ENCODE assay signal across 14 cellular contexts in genomic region chr2:240655931-240656886, GRCh38. TPM values are rescaled to one million over a fixed set of nuclear protein-coding genes. Genes with fewer than 3 reads are reported as not detected.
DNase-seq lines count a peak whose midpoint lies in the region; ATAC-seq, FAIRE-seq and TF ChIP-seq lines count a peak whose summit lies in the region.
"Had no signal": no experiment of that assay in that cellular context is flagged by ENCODE, and none has a peak within 500 bp of the region (broad histone marks: within the 10 kb centered on the region; RNA-seq: fewer than 3 reads in every experiment).

No MANE protein-coding gene starts in this region.

- H3K79me2 ChIP-seq in H1 (ENCODE audit: control insufficient read depth in 1 of 2, insufficient read depth in 2 of 2, low read length in 2 of 2), result no peaks in the 10 kb centered on the region

- TF ChIP-seq EP300 in H1 (IDR thresholded peaks at IDR 0.05; ENCODE audit: borderline replicate concordance in 1 of 2, low read depth in 2 of 2, low read length in 2 of 2), result no peak

- H3K4me2 ChIP-seq in H1 (ENCODE audit: insufficient read depth in 1 of 2, low read depth in 2 of 2, low read length in 2 of 2), result no peak overlapping the region

- H3K18ac ChIP-seq in H1 (ENCODE audit: extremely low read depth, low read length), result no peak overlapping the region

- no peak overlapping the region for H3K9ac ChIP-seq in H1 (replicated peaks in 1 of 4; ENCODE audit: extremely low read depth in 1 of 4, low read depth in 3 of 4, low read length in 3 of 4)

- no peak overlapping the region for H3K4me3 Mint-ChIP-seq in activated T-cell treated with anti-CD3 and anti-CD28 coated beads, Interleukin-2, amount 50 U/mL, for 4 hours

- no peaks in the 10 kb centered on the region for H3K23me2 ChIP-seq in H1 (ENCODE audit: low read depth, low read length)

- no peaks in the 10 kb centered on the region for H3K9me3 Mint-ChIP-seq in activated T-cell treated with anti-CD3 and anti-CD28 coated beads, Interleukin-2, amount 50 U/mL, for 4 hours

- peaks cover 9% of the 10 kb centered on the region for H3K4me1 Mint-ChIP-seq in activated T-cell treated with anti-CD3 and anti-CD28 coated beads, Interleukin-2, amount 50 U/mL, for 4 hours (ENCODE audit: low read depth)

- no peaks in the 10 kb centered on the region for H3K79me1 ChIP-seq in H1 (ENCODE audit: low read depth, low read length)

- no peak overlapping the region for H3K23ac ChIP-seq in H1 (ENCODE audit: insufficient read length)

- H3K36me3 ChIP-seq in H1 (ENCODE audit: control insufficient read depth in 2 of 4, insufficient read depth in 4 of 4, low read length in 3 of 4) (no peaks in the 10 kb centered on the region), upper lobe of right lung (no peaks in the 10 kb centered on the region)
- H3K36me3 ChIP-seq: thyroid gland had no signal

- DNase-seq in activated T-cell treated with anti-CD3 and anti-CD28 coated beads, Interleukin-2, amount 50 U/mL, for 4 hours, result no peak
- no peak for DNase-seq in activated T-cell treated with anti-CD3 and anti-CD28 coated beads for 4 hours
- peak; percentile 47 for DNase-seq in KBM-7
- no peak for DNase-seq in H1 (ENCODE audit: low read depth in 1 of 2, low spot score in 2 of 2)
- no peak for DNase-seq in upper lobe of right lung
- DNase-seq in ACHN, result no peak
- DNase-seq: activated naive CD4-positive, alpha-beta T cell treated with Interleukin-2 at 50 U/mL for 16 hours; NCI-H2081 treated with DMSO at 0.1 percent for 48 hours; thyroid gland had no signal

- H2BK15ac ChIP-seq in H1 (ENCODE audit: low read length), result no peak overlapping the region

- no peak overlapping the region for H2AK5ac ChIP-seq in H1 (ENCODE audit: low read depth, low read length)

- in situ Hi-C loops in KBM-7 (cut with MboI; ENCODE audit: low pct_unique_long_range_greater_than_20kb, low sequenced_read_pairs), result no loop called here
- in situ Hi-C loops in ACHN (cut with HindIII; ENCODE audit: low pct_ligation_motif_present, low pct_unique_long_range_greater_than_20kb, low sequenced_read_pairs), result no loop called here

- CTCF ChIA-PET in H1 (lab: Charles Lee; ENCODE audit: partially characterized antibody), result interaction anchor here (0.7 to 1.1 kb wide), 2 partner anchors 9 to 161 kb away, joined by 3 to 4 read pairs; no protein-coding TSS in a partner anchor

- TF ChIP-seq CTCF in H1 (IDR thresholded peaks at IDR 0.05; ENCODE audit: control extremely low read depth in 1 of 3, insufficient read depth in 1 of 3, low read depth in 1 of 3, low read length in 3 of 3), result peak in 1 of 3 experiments; percentile 12; a peak in 1 of 4 replicates
- no peak for TF ChIP-seq CTCF in upper lobe of right lung (IDR thresholded peaks at IDR 0.05)

- H3K27me3 Mint-ChIP-seq in activated T-cell treated with anti-CD3 and anti-CD28 coated beads, Interleukin-2, amount 50 U/mL, for 4 hours (ENCODE audit: low read depth), result peaks cover 28% of the 10 kb centered on the region

- H3K4ac ChIP-seq in H1 (replicated peaks; ENCODE audit: insufficient read length, low read depth, low read length), result no peak overlapping the region

- POLR2A ChIA-PET in H1 (lab: Charles Lee; ENCODE audit: partially characterized antibody), result interaction anchor here (1.2 kb wide), 1 partner anchor 69 kb away, joined by 4 read pairs; the partner anchor contains the start of gene CAPN10

- H3K4me3 ChIP-seq in H1 (ENCODE audit: extremely low read depth in 1 of 4, insufficient read depth in 2 of 4, low read depth in 3 of 4, low read length in 4 of 4) (no peak overlapping the region), upper lobe of right lung (no peak overlapping the region)
- H3K4me3 ChIP-seq: thyroid gland had no signal

- TF ChIP-seq RAD21 in H1 (IDR thresholded peaks at IDR 0.05 in 1 of 2, conservative IDR thresholded peaks at IDR 0.05 in 1 of 2; ENCODE audit: low read depth in 2 of 2, low read length in 2 of 2), result no peak

- peak overlapping the region; percentile 78; the same call in 1 of the 2 replicates for H2AFZ ChIP-seq in H1 (ENCODE audit: low read length)

- H3K27me3 ChIP-seq in H1 (replicated peaks in 1 of 4; ENCODE audit: control insufficient read depth in 3 of 4, extremely low read depth in 1 of 4, insufficient read depth in 3 of 4, low read length in 3 of 4) (no peaks in the 10 kb centered on the region), upper lobe of right lung (no peaks in the 10 kb centered on the region)
- H3K27me3 ChIP-seq: thyroid gland had no signal

- H3K14ac ChIP-seq in H1 (ENCODE audit: insufficient read length), result no peak overlapping the region

- no peak overlapping the region for H4K8ac ChIP-seq in H1 (ENCODE audit: extremely low read depth, insufficient read depth, low read length)

- peak overlapping the region; percentile 87 for H2BK120ac ChIP-seq in H1 (replicated peaks; ENCODE audit: low read depth, low read length)

- no peak for FAIRE-seq in H1 (lab: Jason Lieb, UNC)

- H3K56ac ChIP-seq in H1 (replicated peaks; ENCODE audit: insufficient read length, low read depth, low read length), result no peak overlapping the region

- H2BK12ac ChIP-seq in H1 (ENCODE audit: low read depth, low read length), result no peak overlapping the region

- H4K91ac ChIP-seq in H1 (replicated peaks; ENCODE audit: insufficient read length, low read length), result no peak overlapping the region

- intact Hi-C loops in upper lobe of right lung (cut with DNase I), result no loop called here

- 90% methylated on average over 9 of the region's 10 CpGs; no CpG with 5 or more reads in 1 of the 2 experiments for WGBS in H1 (ENCODE audit: extremely low coverage in 1 of 2, insufficient coverage in 1 of 2, insufficient read length in 1 of 2, insufficient replicate concordance in 2 of 2, low coverage in 1 of 2, low lambda C conversion rate in 2 of 2, missing lambda C conversion rate in 1 of 2), 2 experiments

- no peaks in the 10 kb centered on the region for H4K20me1 ChIP-seq in H1 (replicated peaks in 1 of 2; ENCODE audit: control insufficient read depth in 1 of 2, insufficient read depth in 2 of 2, low read length in 2 of 2)

- peak; percentile 38 to 51 for ATAC-seq in activated T-cell treated with anti-CD3 and anti-CD28 coated beads, Interleukin-2, amount 50 U/mL, for 4 hours
- ATAC-seq in upper lobe of right lung (peak; percentile 66), HG02885 (IDR thresholded peaks at IDR 0.05; ENCODE audit: poor library complexity, unreplicated experiment) (no peak), HG03457 (IDR thresholded peaks at IDR 0.05; ENCODE audit: unreplicated experiment) (no peak)

- TF ChIP-seq POLR2A in H1 (IDR thresholded peaks at IDR 0.05; ENCODE audit: control extremely low read depth in 1 of 2, low read depth in 2 of 2, low read length in 2 of 2), result no peak

- H2BK20ac ChIP-seq in H1 (ENCODE audit: low read length), result no peak overlapping the region

- no peaks in the 10 kb centered on the region for H3K36me3 Mint-ChIP-seq in activated T-cell treated with anti-CD3 and anti-CD28 coated beads, Interleukin-2, amount 50 U/mL, for 4 hours (ENCODE audit: insufficient read depth)

- H3K4me1 ChIP-seq in H1 (replicated peaks in 1 of 4; ENCODE audit: control insufficient read depth in 3 of 4, insufficient read depth in 4 of 4, low read length in 3 of 4) (no peaks in the 10 kb centered on the region), upper lobe of right lung (peaks cover 4% of the 10 kb centered on the region)
- H3K4me1 ChIP-seq: thyroid gland had no signal

- no peaks in the 10 kb centered on the region for H3K9me3 ChIP-seq in H1 (ENCODE audit: insufficient read depth in 2 of 2, low read depth in 1 of 2, low read length in 1 of 2)
- no peaks in the 10 kb centered on the region for H3K9me3 ChIP-seq in upper lobe of right lung
- H3K9me3 ChIP-seq: thyroid gland had no signal

- H4K5ac ChIP-seq in H1 (ENCODE audit: insufficient read length, low read depth, low read length), result no peak overlapping the region

- H3K27ac ChIP-seq in H1 (ENCODE audit: low read depth, low read length), result no peak overlapping the region
- no peak overlapping the region for H3K27ac ChIP-seq in upper lobe of right lung
- H3K27ac ChIP-seq: C4-2B, epithelial cell of prostate, thyroid gland had no signal

- no peak overlapping the region for H2BK5ac ChIP-seq in H1 (ENCODE audit: low read depth, low read length)

RNA-seq across cellular contexts. Expression of gene AQP12B, which starts 26.5 kb away (rescaled TPM):
- total RNA-seq in activated T-cell treated with anti-CD3 and anti-CD28 coated beads, Interleukin-2, amount 50 U/mL, for 4 hours, result not detected
- total RNA-seq in H1 (2021; fragmentation: NEBNext Ultra II Directional; extraction: Animal tissue kit (Norgen Biotek cat#: 25700)), result not detected in 2 replicates
- polyA plus RNA-seq in H1 (2011; rRNA removed), result not detected in 2 replicates
- not detected for polyA plus RNA-seq in H1 (2011; cell fraction: cytosol; rRNA removed)
- polyA plus RNA-seq in H1 (2011; cell fraction: nucleus; rRNA removed), result not detected
- polyA plus RNA-seq in H1 (2012, experiment 1 of 2), result not detected in 4 replicates
- polyA plus RNA-seq in H1 (2012, experiment 2 of 2), result not detected
- polyA plus RNA-seq in H1 (2013, experiment 1 of 2), result not detected
- polyA plus RNA-seq in H1 (2013, experiment 2 of 2), result not detected
- polyA minus RNA-seq in H1 (2011; rRNA and poly(A)+ RNA removed), result not detected in 2 replicates
- polyA minus RNA-seq in H1 (2011; cell fraction: cytosol; rRNA and poly(A)+ RNA removed), result not detected
- polyA minus RNA-seq in H1 (2011; cell fraction: nucleus; rRNA and poly(A)+ RNA removed), result not detected
- not detected for total RNA-seq in upper lobe of right lung
- total RNA-seq: lung microvascular endothelial cell had no signal

RNA-seq across cellular contexts. Expression of gene GPR35, which starts 30.9 kb away (rescaled TPM):
- 1 to 10 TPM; 3.0 to 3.5 (median 3.3) TPM for total RNA-seq in activated T-cell treated with anti-CD3 and anti-CD28 coated beads, Interleukin-2, amount 50 U/mL, for 4 hours
- total RNA-seq in H1 (2021; fragmentation: NEBNext Ultra II Directional; extraction: Animal tissue kit (Norgen Biotek cat#: 25700)), result 0.29 TPM in 1 of 2 replicates, not detected in the other
- polyA plus RNA-seq in H1 (2011; rRNA removed), result 0.47 and 0.67 TPM in 2 replicates
- 0.70 TPM for polyA plus RNA-seq in H1 (2011; cell fraction: cytosol; rRNA removed)
- 2.6 TPM for polyA plus RNA-seq in H1 (2011; cell fraction: nucleus; rRNA removed)
- 0.23 to 0.51 TPM (median 0.37 TPM) in 4 replicates for polyA plus RNA-seq in H1 (2012, experiment 1 of 2)
- 0.29 TPM for polyA plus RNA-seq in H1 (2012, experiment 2 of 2)
- 0.24 TPM for polyA plus RNA-seq in H1 (2013, experiment 1 of 2)
- polyA plus RNA-seq in H1 (2013, experiment 2 of 2), result 0.13 TPM
- not detected in 2 replicates for polyA minus RNA-seq in H1 (2011; rRNA and poly(A)+ RNA removed)
- not detected for polyA minus RNA-seq in H1 (2011; cell fraction: cytosol; rRNA and poly(A)+ RNA removed)
- polyA minus RNA-seq in H1 (2011; cell fraction: nucleus; rRNA and poly(A)+ RNA removed), result 0.30 TPM
- 3.4 TPM for total RNA-seq in upper lobe of right lung

RNA-seq across cellular contexts. Expression of gene AQP12A, which starts 35.5 kb away (rescaled TPM):
- total RNA-seq in activated T-cell treated with anti-CD3 and anti-CD28 coated beads, Interleukin-2, amount 50 U/mL, for 4 hours, result not detected
- not detected in 2 replicates for total RNA-seq in H1 (2021; fragmentation: NEBNext Ultra II Directional; extraction: Animal tissue kit (Norgen Biotek cat#: 25700))
- polyA plus RNA-seq in H1 (2011; rRNA removed), result not detected in 2 replicates
- polyA plus RNA-seq in H1 (2011; cell fraction: cytosol; rRNA removed), result not detected
- polyA plus RNA-seq in H1 (2011; cell fraction: nucleus; rRNA removed), result not detected
- not detected in 4 replicates for polyA plus RNA-seq in H1 (2012, experiment 1 of 2)
- not detected for polyA plus RNA-seq in H1 (2012, experiment 2 of 2)
- polyA plus RNA-seq in H1 (2013, experiment 1 of 2), result not detected
- polyA plus RNA-seq in H1 (2013, experiment 2 of 2), result not detected
- polyA minus RNA-seq in H1 (2011; rRNA and poly(A)+ RNA removed), result not detected in 2 replicates
- polyA minus RNA-seq in H1 (2011; cell fraction: cytosol; rRNA and poly(A)+ RNA removed), result not detected
- not detected for polyA minus RNA-seq in H1 (2011; cell fraction: nucleus; rRNA and poly(A)+ RNA removed)
- total RNA-seq in upper lobe of right lung, result not detected
- total RNA-seq: lung microvascular endothelial cell, thyroid gland had no signal

Comparison
In these comparisons a context has a peak if more than half of its experiments do, and no peak if none do; other contexts are left out.
1. ATAC-seq: peak in activated T-cell treated with anti-CD3 and anti-CD28 coated beads, Interleukin-2, amount 50 U/mL, for 4 hours (2 of 2) and upper lobe of right lung (single experiment); none in HG02885 (single experiment) and HG03457 (single experiment).